ENCODE assay signal across 13 cellular contexts in genomic region chr3:140113983-140114923, GRCh38.
"Had no signal": no experiment of that assay in that cellular context is flagged by ENCODE, and none has a peak within 500 bp of the region (broad histone marks: within the 10 kb centered on the region; RNA-seq: fewer than 3 reads in every experiment).

No MANE protein-coding gene starts in this region.

- DNase-seq: activated CD4-positive, alpha-beta T cell treated with anti-CD3 and anti-CD28 coated beads for 4 hours; activated CD8-positive, alpha-beta T cell treated with anti-CD3 and anti-CD28 coated beads for 36 hours; activated effector memory CD4-positive, alpha-beta T cell treated with Interleukin-2 at 50 U/mL for 16 hours; activated naive CD4-positive, alpha-beta T cell treated with anti-CD3 and anti-CD28 coated beads, Interleukin-2, amount 50 U/mL, for 16 hours; activated T-cell treated with anti-CD3 and anti-CD28 coated beads, Interleukin-2, amount 50 U/mL, for 4 hours; dermis blood vessel endothelial cell; effector memory CD8-positive, alpha-beta T cell; foreskin melanocyte; heart left ventricle; retina; uterus had no signal

- ATAC-seq: activated CD8-positive, alpha-beta T cell treated with anti-CD3 and anti-CD28 coated beads for 36 hours; activated T-cell treated with anti-CD3 and anti-CD28 coated beads, Interleukin-2, amount 50 U/mL, for 4 hours; effector memory CD8-positive, alpha-beta T cell; stimulated activated memory B cell treated with anti-CD40 and anti-IgM and Interleukin-4, amounts not matched to agents 10 μg/mL and 1 μg/mL and 100 μg/mL, for 72 hours; WTC11 had no signal
